ENCODE assay signal across 28 cellular contexts in the genomic region with DNA sequence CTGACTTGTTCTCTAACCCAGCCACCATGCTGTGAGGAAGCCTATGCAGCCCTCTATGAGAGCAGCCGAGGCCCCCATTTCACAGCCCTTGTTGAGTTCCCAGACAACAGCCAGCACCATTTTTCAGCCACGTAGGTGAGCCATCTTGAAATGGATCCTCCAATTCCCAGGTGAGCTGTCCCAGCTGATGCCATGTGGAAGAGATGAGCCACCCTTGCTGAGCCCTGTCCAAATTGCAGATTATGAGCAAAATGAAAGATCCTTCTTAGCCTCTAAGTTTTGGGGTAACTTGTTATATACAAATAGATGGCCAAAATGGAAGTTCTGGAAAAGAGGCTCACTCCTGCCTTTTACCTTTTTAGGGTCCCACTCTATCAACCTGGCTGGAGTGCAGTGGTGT. TPM values are rescaled to one million over a fixed set of nuclear protein-coding genes. Genes with fewer than 3 reads are reported as not detected.
"Had no signal": no experiment of that assay in that cellular context is flagged by ENCODE, and none has a peak within 500 bp of the region (broad histone marks: within the 10 kb centered on the region; RNA-seq: fewer than 3 reads in every experiment).

No MANE protein-coding gene starts in this region.

- H3K4me3 ChIP-seq: cardiac muscle cell, Peyer's patch, SJSA1 had no signal

- H3K9me3 Mint-ChIP-seq: central memory CD8-positive, alpha-beta T cell had no signal

- H3K9ac ChIP-seq: SK-N-SH had no signal

- H3K4me1 Mint-ChIP-seq: central memory CD8-positive, alpha-beta T cell had no signal

- FAIRE-seq: TTC549 had no signal

- H3K36me3 ChIP-seq: brain microvascular endothelial cell, cardiac muscle cell, Peyer's patch, SJSA1 had no signal

- H3K27ac ChIP-seq: brain microvascular endothelial cell, cardiac muscle cell, SJSA1 had no signal

- H3K27me3 ChIP-seq: brain microvascular endothelial cell, cardiac muscle cell, Peyer's patch, SJSA1 had no signal

- H3K4me3 Mint-ChIP-seq: activated CD4-positive, alpha-beta memory T cell treated with anti-CD3 and anti-CD28 coated beads for 36 hours; activated naive CD4-positive, alpha-beta T cell treated with anti-CD3 and anti-CD28 coated beads for 36 hours; activated T-cell treated with anti-CD3 and anti-CD28 coated beads, Interleukin-2, amount 50 U/mL, for 4 hours; activated T-helper 1 cell treated with anti-CD3 and anti-CD28 coated beads, Interleukin-12 subunit alpha, Interleukin-12 subunit beta, Interleukin-2, Interleukin-4 antibody, amounts not matched to agents 30 ng/mL and 10 ng/mL and 1 ng/mL, durations not matched to agents 14 hours and 24 hours and 36 hours; central memory CD8-positive, alpha-beta T cell; T-helper 1 cell treated with Interleukin-12 subunit alpha and Interleukin-12 subunit beta and Interleukin-4 antibody, amounts not matched to agents 30 μg/mL and 1 μg/mL, for 36 hours; T-helper 2 cell treated with Interferon-gamma antibody and Interleukin-4, amounts not matched to agents 5 μg/mL and 100 μg/mL, for 36 hours had no signal

- H3K9me3 ChIP-seq: SK-N-SH had no signal

- H3K4me2 ChIP-seq: SK-N-SH had no signal

- H3K27ac Mint-ChIP-seq: activated CD4-positive, alpha-beta memory T cell treated with anti-CD3 and anti-CD28 coated beads for 36 hours; activated naive CD4-positive, alpha-beta T cell treated with anti-CD3 and anti-CD28 coated beads for 36 hours; activated T-helper 1 cell treated with anti-CD3 and anti-CD28 coated beads, Interleukin-12 subunit alpha, Interleukin-12 subunit beta, Interleukin-2, Interleukin-4 antibody, amounts not matched to agents 30 ng/mL and 10 ng/mL and 1 ng/mL, durations not matched to agents 14 hours and 24 hours and 36 hours; T-helper 1 cell treated with Interleukin-12 subunit alpha and Interleukin-12 subunit beta and Interleukin-4 antibody, amounts not matched to agents 30 μg/mL and 1 μg/mL, for 36 hours; T-helper 2 cell treated with Interferon-gamma antibody and Interleukin-4, amounts not matched to agents 5 μg/mL and 100 μg/mL, for 36 hours had no signal

- DNase-seq: activated CD4-positive, alpha-beta memory T cell treated with anti-CD3 and anti-CD28 coated beads for 36 hours; activated CD4-positive, alpha-beta T cell treated with anti-CD3 and anti-CD28 coated beads, Interleukin-2, amount 50 U/mL, for 1 hour; activated CD8-positive, alpha-beta memory T cell treated with anti-CD3 and anti-CD28 coated beads, Interleukin-2, amount 50 U/mL, for 4 hours; activated gamma-delta T cell treated with Interleukin-2 at 50 U/mL for 16 hours; activated naive CD4-positive, alpha-beta T cell treated with anti-CD3 and anti-CD28 coated beads for 36 hours; activated T-cell treated with anti-CD3 and anti-CD28 coated beads for 4 hours; activated T-cell treated with anti-CD3 and anti-CD28 coated beads, Interleukin-2, amount 50 U/mL, for 4 hours; aorta; brain microvascular endothelial cell; NCI-H1092 treated with DMSO at 0.1 percent for 48 hours; NCI-H1417; NCI-H146; NCI-H187; NCI-H2081 treated with DMSO at 0.1 percent for 48 hours; NCI-H226; NCI-H524 treated with DMSO at 0.1 percent for 48 hours; PC-3; Peyer's patch; RPMI8226; SHP77 treated with DMSO at 0.1 percent for 48 hours; SK-N-SH had no signal

RNA-seq across cellular contexts. Expression of gene CEP295NL, which starts 47.9 kb away (rescaled TPM):
- total RNA-seq: activated CD4-positive, alpha-beta memory T cell treated with anti-CD3 and anti-CD28 coated beads for 36 hours; activated naive CD4-positive, alpha-beta T cell treated with anti-CD3 and anti-CD28 coated beads for 36 hours; activated T-cell treated with anti-CD3 and anti-CD28 coated beads, Interleukin-2, amount 50 U/mL, for 4 hours; activated T-helper 1 cell treated with anti-CD3 and anti-CD28 coated beads, Interleukin-12 subunit alpha, Interleukin-12 subunit beta, Interleukin-2, Interleukin-4 antibody, amounts not matched to agents 30 ng/mL and 10 ng/mL and 1 ng/mL, durations not matched to agents 14 hours and 24 hours and 36 hours had no signal
